21 cellular contexts compared by ENCODE assay signal in the genomic region with DNA sequence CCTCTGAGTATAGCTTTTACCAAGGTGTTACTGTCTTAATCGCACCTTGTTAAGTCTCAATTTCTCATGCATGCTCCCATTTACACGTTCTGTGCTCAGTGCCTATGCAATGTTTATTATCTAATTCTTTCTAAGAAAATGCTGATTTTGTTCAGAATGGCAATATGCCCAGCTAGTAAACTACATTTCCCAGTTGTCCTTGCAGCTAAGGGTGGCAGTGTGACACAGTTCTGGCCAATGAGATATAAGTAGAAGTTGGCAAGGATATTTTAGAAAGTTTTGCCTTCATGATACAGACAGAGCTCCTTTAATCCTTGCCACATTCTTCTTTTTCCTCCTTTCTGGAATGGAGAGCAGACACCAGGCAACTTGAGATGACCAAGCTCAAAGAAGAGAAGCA.
"Had no signal": no experiment of that assay in that cellular context is flagged by ENCODE, and none has a peak within 500 bp of the region (broad histone marks: within the 10 kb centered on the region; RNA-seq: fewer than 3 reads in every experiment).

No MANE protein-coding gene starts in this region.

- DNase-seq: activated CD4-positive, alpha-beta T cell treated with anti-CD3 and anti-CD28 coated beads for 1 hour; activated CD4-positive, alpha-beta T cell treated with anti-CD3 and anti-CD28 coated beads, Interleukin-2, amount 50 U/mL, for 1 hour; activated CD8-positive, alpha-beta T cell treated with anti-CD3 and anti-CD28 coated beads, Interleukin-2, amount 10 ng/mL, durations not matched to agents 7 days and 5 days; activated gamma-delta T cell; activated naive CD4-positive, alpha-beta T cell treated with anti-CD3 and anti-CD28 coated beads, Interleukin-2, amount 50 U/mL, for 16 hours; activated naive CD8-positive, alpha-beta T cell treated with anti-CD3 and anti-CD28 coated beads, Interleukin-2, amount 50 U/mL, for 24 hours; anterior cingulate cortex; body of pancreas; dermis blood vessel endothelial cell; effector CD8-positive, alpha-beta T cell; erythroblast; glutamatergic neuron; hippocampal formation; ovary; psoas muscle; spleen; stimulated activated CD4-positive, alpha-beta T cell treated with anti-CD3 and anti-CD28 coated beads, Interleukin-4, amount 100 ng/mL, for 1 hour; stimulated activated naive CD4-positive, alpha-beta T cell treated with Interleukin-2 at 50 U/mL for 16 hours; upper lobe of right lung had no signal

- H3K4me1 ChIP-seq: body of pancreas, psoas muscle, right atrium auricular region, spleen, upper lobe of right lung had no signal

- H3K36me3 ChIP-seq: ovary, right atrium auricular region, upper lobe of right lung had no signal

- H3K4me3 ChIP-seq: body of pancreas, ovary, psoas muscle, right atrium auricular region, spleen, upper lobe of right lung had no signal

- H3K9me3 ChIP-seq: body of pancreas, ovary, right atrium auricular region, upper lobe of right lung had no signal

- H3K27me3 ChIP-seq: body of pancreas, ovary, right atrium auricular region, spleen, upper lobe of right lung had no signal

- H3K27ac ChIP-seq: body of pancreas, ovary, psoas muscle, right atrium auricular region, spleen, upper lobe of right lung, VCaP had no signal
